In the genomic region with DNA sequence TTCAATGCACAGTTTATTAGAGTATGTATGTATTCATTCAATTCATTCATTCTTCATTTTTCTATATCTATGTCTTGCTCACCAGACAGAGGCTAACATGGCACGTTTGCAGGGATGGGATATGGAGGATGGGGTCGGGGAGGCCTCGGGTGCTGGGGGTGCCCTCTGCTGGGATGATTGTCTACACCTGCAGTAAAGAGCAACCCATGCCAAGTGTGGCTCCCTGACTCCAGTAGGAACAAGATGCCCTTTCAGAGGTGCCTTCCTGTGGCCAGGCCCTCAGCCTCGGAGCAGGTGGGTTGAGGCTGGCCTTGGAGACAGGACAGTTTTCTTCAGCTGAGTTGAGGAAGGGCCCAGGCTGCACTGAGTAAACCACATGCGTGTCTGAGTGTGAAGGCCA, we compare ENCODE assay signal across 1 cellular context.
TF ChIP-seq lines count a peak whose summit lies in the region.

No MANE protein-coding gene starts in this region.

TF ChIP-seq in HepG2, 621 proteins besides CTCF, POLR2A, EP300 and RAD21 (continued from another document):
- TF ChIP-seq, protein P1, sequence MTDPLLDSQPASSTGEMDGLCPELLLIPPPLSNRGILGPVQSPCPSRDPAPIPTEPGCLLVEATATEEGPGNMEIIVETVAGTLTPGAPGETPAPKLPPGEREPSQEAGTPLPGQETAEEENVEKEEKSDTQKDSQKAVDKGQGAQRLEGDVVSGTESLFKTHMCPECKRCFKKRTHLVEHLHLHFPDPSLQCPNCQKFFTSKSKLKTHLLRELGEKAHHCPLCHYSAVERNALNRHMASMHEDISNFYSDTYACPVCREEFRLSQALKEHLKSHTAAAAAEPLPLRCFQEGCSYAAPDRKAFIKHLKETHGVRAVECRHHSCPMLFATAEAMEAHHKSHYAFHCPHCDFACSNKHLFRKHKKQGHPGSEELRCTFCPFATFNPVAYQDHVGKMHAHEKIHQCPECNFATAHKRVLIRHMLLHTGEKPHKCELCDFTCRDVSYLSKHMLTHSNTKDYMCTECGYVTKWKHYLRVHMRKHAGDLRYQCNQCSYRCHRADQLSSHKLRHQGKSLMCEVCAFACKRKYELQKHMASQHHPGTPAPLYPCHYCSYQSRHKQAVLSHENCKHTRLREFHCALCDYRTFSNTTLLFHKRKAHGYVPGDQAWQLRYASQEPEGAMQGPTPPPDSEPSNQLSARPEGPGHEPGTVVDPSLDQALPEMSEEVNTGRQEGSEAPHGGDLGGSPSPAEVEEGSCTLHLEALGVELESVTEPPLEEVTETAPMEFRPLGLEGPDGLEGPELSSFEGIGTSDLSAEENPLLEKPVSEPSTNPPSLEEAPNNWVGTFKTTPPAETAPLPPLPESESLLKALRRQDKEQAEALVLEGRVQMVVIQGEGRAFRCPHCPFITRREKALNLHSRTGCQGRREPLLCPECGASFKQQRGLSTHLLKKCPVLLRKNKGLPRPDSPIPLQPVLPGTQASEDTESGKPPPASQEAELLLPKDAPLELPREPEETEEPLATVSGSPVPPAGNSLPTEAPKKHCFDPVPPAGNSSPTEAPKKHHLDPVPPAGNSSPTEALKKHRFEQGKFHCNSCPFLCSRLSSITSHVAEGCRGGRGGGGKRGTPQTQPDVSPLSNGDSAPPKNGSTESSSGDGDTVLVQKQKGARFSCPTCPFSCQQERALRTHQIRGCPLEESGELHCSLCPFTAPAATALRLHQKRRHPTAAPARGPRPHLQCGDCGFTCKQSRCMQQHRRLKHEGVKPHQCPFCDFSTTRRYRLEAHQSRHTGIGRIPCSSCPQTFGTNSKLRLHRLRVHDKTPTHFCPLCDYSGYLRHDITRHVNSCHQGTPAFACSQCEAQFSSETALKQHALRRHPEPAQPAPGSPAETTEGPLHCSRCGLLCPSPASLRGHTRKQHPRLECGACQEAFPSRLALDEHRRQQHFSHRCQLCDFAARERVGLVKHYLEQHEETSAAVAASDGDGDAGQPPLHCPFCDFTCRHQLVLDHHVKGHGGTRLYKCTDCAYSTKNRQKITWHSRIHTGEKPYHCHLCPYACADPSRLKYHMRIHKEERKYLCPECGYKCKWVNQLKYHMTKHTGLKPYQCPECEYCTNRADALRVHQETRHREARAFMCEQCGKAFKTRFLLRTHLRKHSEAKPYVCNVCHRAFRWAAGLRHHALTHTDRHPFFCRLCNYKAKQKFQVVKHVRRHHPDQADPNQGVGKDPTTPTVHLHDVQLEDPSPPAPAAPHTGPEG (CRISPR knock-in tag; IDR thresholded peaks at IDR 0.05), result no peak
- no peak for TF ChIP-seq SP2 (CRISPR knock-in tag; IDR thresholded peaks at IDR 0.05)
- no peak for TF ChIP-seq PRMT3 (CRISPR knock-in tag; IDR thresholded peaks at IDR 0.05; ENCODE audit: borderline replicate concordance, low read depth)
- TF ChIP-seq, protein P2, sequence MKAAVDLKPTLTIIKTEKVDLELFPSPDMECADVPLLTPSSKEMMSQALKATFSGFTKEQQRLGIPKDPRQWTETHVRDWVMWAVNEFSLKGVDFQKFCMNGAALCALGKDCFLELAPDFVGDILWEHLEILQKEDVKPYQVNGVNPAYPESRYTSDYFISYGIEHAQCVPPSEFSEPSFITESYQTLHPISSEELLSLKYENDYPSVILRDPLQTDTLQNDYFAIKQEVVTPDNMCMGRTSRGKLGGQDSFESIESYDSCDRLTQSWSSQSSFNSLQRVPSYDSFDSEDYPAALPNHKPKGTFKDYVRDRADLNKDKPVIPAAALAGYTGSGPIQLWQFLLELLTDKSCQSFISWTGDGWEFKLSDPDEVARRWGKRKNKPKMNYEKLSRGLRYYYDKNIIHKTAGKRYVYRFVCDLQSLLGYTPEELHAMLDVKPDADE (CRISPR knock-in tag; IDR thresholded peaks at IDR 0.05), result no peak
- TF ChIP-seq CENPT (CRISPR knock-in tag; IDR thresholded peaks at IDR 0.05; ENCODE audit: low read depth), result no peak
